8 cellular contexts compared by ENCODE assay signal in the genomic region with DNA sequence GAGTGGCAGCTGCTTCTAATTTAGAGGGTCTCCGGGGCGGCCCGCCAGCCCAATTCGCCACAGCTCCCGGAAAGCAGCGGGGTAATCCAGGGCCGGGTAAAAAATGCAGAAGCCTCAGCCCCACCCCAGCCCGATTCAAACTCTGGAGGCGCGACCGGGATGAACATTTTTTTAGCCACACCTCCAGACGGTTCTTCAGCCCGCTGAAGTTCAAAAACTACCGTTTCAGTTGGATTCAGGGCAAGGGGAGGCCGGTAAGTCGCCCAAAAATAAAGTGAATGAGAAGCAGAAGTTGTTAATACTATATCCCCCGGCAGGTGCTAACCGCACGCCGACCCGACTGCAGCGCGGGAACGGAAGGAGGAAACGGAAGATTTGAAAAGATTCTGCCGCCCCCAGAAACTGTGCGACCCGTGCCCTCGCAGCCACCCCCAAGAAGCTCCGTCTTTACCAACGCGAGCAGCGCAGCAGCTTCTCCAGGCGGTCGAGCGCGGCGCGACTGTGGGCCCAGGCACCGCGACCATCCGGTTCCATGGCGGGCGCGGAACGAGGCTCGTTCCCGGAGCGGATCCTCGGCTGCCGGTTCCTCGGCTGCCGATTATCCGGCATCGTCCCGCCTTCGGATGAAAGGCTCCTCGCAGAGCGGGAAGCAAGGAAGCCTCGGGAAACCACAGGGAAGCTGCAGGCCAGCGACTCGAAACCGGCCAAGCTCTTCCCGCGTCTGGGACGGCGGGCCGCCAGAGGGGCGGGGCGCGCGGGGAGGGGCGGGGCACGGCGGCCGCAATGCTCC. TPM values are rescaled to one million over a fixed set of nuclear protein-coding genes. Genes with fewer than 3 reads are reported as not detected.
A peak's percentile ranks its signal among the peaks of the same experiment; 100 is the strongest.
DNase-seq lines count a peak whose midpoint lies in the region; ATAC-seq and TF ChIP-seq lines count a peak whose summit lies in the region.

A gene (minus strand): TSS at position 723 of the 790 bp plus-strand sequence. CDS start 114 bp downstream, at position 609.

- H3K4me1 ChIP-seq in mucosa of stomach (ENCODE audit: control insufficient read depth, insufficient read depth, low read length): peaks cover 6% of the 10 kb centered on the region

- H3K27me3 ChIP-seq in mucosa of stomach (ENCODE audit: control insufficient read depth, insufficient read depth, low read length): no peaks in the 10 kb centered on the region

- H3K36me3 ChIP-seq in mucosa of stomach (ENCODE audit: control insufficient read depth, insufficient read depth, low read length): no peaks in the 10 kb centered on the region

- ATAC-seq in GM18868 (IDR thresholded peaks at IDR 0.05; ENCODE audit: unreplicated experiment): peak; percentile 22
- peak; percentile 25 for ATAC-seq in HG03097 (IDR thresholded peaks at IDR 0.05; ENCODE audit: low FRiP score, unreplicated experiment)

- peak within 1 kb of the TSS; percentile 78 for H3K9ac ChIP-seq in mucosa of stomach (ENCODE audit: low read length)

- CTCF ChIA-PET in activated CD8-positive, alpha-beta memory T cell treated with anti-CD3 and anti-CD28 coated beads for 36 hours (lab: Charles Lee): interaction anchor here (0.6 kb wide), 1 partner anchor 319 kb away, joined by 4 read pairs; no protein-coding TSS in a partner anchor

- no peaks in the 10 kb centered on the region for H3K9me3 ChIP-seq in mucosa of stomach (ENCODE audit: control insufficient read depth, low read length)

- no peak for TF ChIP-seq CTCF in AG09309 (IDR thresholded peaks at IDR 0.05; ENCODE audit: control insufficient read depth, insufficient read depth, low read depth, low read length, missing control alignments)

- POLR2A ChIA-PET in activated CD8-positive, alpha-beta memory T cell treated with anti-CD3 and anti-CD28 coated beads for 36 hours (lab: Charles Lee): interaction anchor here (0.6 to 1.3 kb wide), 3 partner anchors 64 to 503 kb away, joined by 3 to 5 read pairs (median 4); a partner anchor contains a TSS

- DNase-seq in AG09309 (ENCODE audit: low read depth): peak; percentile 13
- peak; percentile 43 for DNase-seq in NCI-H510A treated with DMSO at 0.1 percent for 48 hours (lab: John Stamatoyannopoulos, UW)
- DNase-seq in epidermal melanocyte (ENCODE audit: insufficient read length, low spot score): peak; percentile 45
- DNase-seq in stimulated activated CD8-positive, alpha-beta memory T cell treated with anti-CD3 and anti-CD28 coated beads, Interleukin-7, amount 100 ng/mL, for 48 hours (ENCODE audit: extremely low read depth in 1 of 2, low read depth in 1 of 2): peak; percentile 22 to 24

- peak within 1 kb of the TSS; percentile 90 for H3K4me3 ChIP-seq in AG09309 (ENCODE audit: control insufficient read depth, low read depth, low read length)
- peak within 1 kb of the TSS; percentile 63 for H3K4me3 ChIP-seq in mucosa of stomach (ENCODE audit: low read length)

RNA-seq across cellular contexts. Expression of the gene that starts here (rescaled TPM):
- total RNA-seq in activated CD8-positive, alpha-beta memory T cell treated with anti-CD3 and anti-CD28 coated beads for 36 hours: 10 to 100 TPM; 21.8 to 24.1 TPM

Comparison
In these comparisons a context has a peak if more than half of its experiments do, and no peak if none do; other contexts are left out.
1. Peak in every context shown above with its lines: DNase-seq, ATAC-seq and H3K4me3 ChIP-seq.